Comparison of ENCODE assay signal across 8 cellular contexts in genomic region chr10:69181433-69181832, GRCh38. TPM values are rescaled to one million over a fixed set of nuclear protein-coding genes. Genes with fewer than 3 reads are reported as not detected.
DNase-seq lines count a peak whose midpoint lies in the region; FAIRE-seq and TF ChIP-seq lines count a peak whose summit lies in the region.

No MANE protein-coding gene starts in this region.

- H3K4me3 ChIP-seq in GM12865 (ENCODE audit: low read depth, low read length): peak overlapping the region; percentile 100
- H3K4me3 ChIP-seq in SJSA1: peak overlapping the region; percentile 90
- H3K4me3 ChIP-seq in esophagus squamous epithelium: peak overlapping the region in 3 of 4 donors; percentile 92 to 100 (median 93)
- peak overlapping the region; percentile 93 for H3K4me3 ChIP-seq in rectal smooth muscle tissue (ENCODE audit: low read length)

- peak overlapping the region; percentile 21; the same call in 1 of the 2 replicates for H3K27ac ChIP-seq in SJSA1
- peak overlapping the region in 2 of 4 donors; percentile 94 to 95 for H3K27ac ChIP-seq in esophagus squamous epithelium
- no peak overlapping the region for H3K27ac ChIP-seq in rectal smooth muscle tissue (ENCODE audit: low read depth, low read length)

- no peak for DNase-seq in GM12865 (ENCODE audit: low read depth)
- DNase-seq in SJSA1 (ENCODE audit: low read depth in 1 of 2, low spot score in 2 of 2): no peak
- DNase-seq in esophagus squamous epithelium (lab: John Stamatoyannopoulos, UW): no peak
- DNase-seq in GM19239 (ENCODE audit: insufficient read length, low spot score): no peak
- no peak for DNase-seq in NCI-H748 treated with DMSO at 0.1 percent for 48 hours (lab: John Stamatoyannopoulos, UW)
- no peak for DNase-seq in globus pallidus (ENCODE audit: low spot score)
- no peak for DNase-seq in activated CD8-positive, alpha-beta memory T cell treated with anti-CD3 and anti-CD28 coated beads for 24 hours

- no peak for FAIRE-seq in GM19239 (lab: Jason Lieb, UNC)

- no peaks in the 10 kb centered on the region for H3K9me3 ChIP-seq in SJSA1 (replicated peaks)
- H3K9me3 ChIP-seq in esophagus squamous epithelium: no peaks in the 10 kb centered on the region

- 17 to 53% methylated on average over 1 of the region's 1 CpG for WGBS in esophagus squamous epithelium, 2 donors

- no peak for TF ChIP-seq POLR2A in esophagus squamous epithelium (IDR thresholded peaks at IDR 0.05)

- H3K4me1 ChIP-seq in SJSA1 (replicated peaks) (peaks cover 12% of the 10 kb centered on the region), esophagus squamous epithelium (peaks cover 11 to 39% (median 19%) of the 10 kb centered on the region in 3 donors), rectal smooth muscle tissue (ENCODE audit: control insufficient read depth, insufficient read depth, low read length) (peaks cover 10% of the 10 kb centered on the region)

- no peak for TF ChIP-seq CTCF in GM12865 (IDR thresholded peaks at IDR 0.05; ENCODE audit: insufficient read depth, low read depth, low read length, missing control alignments)
- TF ChIP-seq CTCF in esophagus squamous epithelium (IDR thresholded peaks at IDR 0.05): no peak

- H3K36me3 ChIP-seq in SJSA1 (peaks cover 32% of the 10 kb centered on the region), esophagus squamous epithelium (peaks cover under 1 to 33% (median 6%) of the 10 kb centered on the region in 3 donors), rectal smooth muscle tissue (ENCODE audit: control insufficient read depth, insufficient read depth, low read length) (peaks cover 6% of the 10 kb centered on the region)

- no peaks in the 10 kb centered on the region for H3K27me3 ChIP-seq in SJSA1 (replicated peaks)
- no peaks in the 10 kb centered on the region for H3K27me3 ChIP-seq in esophagus squamous epithelium
- H3K27me3 ChIP-seq in rectal smooth muscle tissue (ENCODE audit: control insufficient read depth, insufficient read depth, low read length): no peaks in the 10 kb centered on the region

- intact Hi-C loops in esophagus squamous epithelium (cut with DNase I): no loop called here

- no peak overlapping the region for H3K9ac ChIP-seq in rectal smooth muscle tissue (ENCODE audit: low read length)

RNA-seq across cellular contexts. Expression of gene SUPV3L1, which starts 1.4 kb away (rescaled TPM):
- 22.0 and 26.1 TPM in 2 replicates for total RNA-seq in SJSA1 (2014; rRNA removed; shearing (Covaris generic))
- 10 to 100 TPM; 10.4 to 31.9 (median 20.9) TPM for total RNA-seq in esophagus squamous epithelium

RNA-seq across cellular contexts. Expression of gene HKDC1, which starts 38.7 kb away (rescaled TPM):
- 0.06 and 0.50 TPM in 2 replicates for total RNA-seq in SJSA1 (2014; rRNA removed; shearing (Covaris generic))
- 1 to 10 TPM in 1 of 4 donors, under 1 TPM in 2, not detected in 1; 0.19 to 1.5 (median 0.19) TPM for total RNA-seq in esophagus squamous epithelium

RNA-seq across cellular contexts. Expression of gene VPS26A, which starts 57.5 kb away (rescaled TPM):
- total RNA-seq in SJSA1 (2014; rRNA removed; shearing (Covaris generic)): 18.6 and 24.0 TPM in 2 replicates
- 10 to 100 TPM; 31.5 to 43.1 (median 37.4) TPM for total RNA-seq in esophagus squamous epithelium
